ENCODE assay signal across 17 cellular contexts in genomic region chr19:51137812-51138425, GRCh38. TPM values are rescaled to one million over a fixed set of nuclear protein-coding genes. Genes with fewer than 3 reads are reported as not detected.
DNase-seq lines count a peak whose midpoint lies in the region; ATAC-seq and TF ChIP-seq lines count a peak whose summit lies in the region.
"Had no signal": no experiment of that assay in that cellular context is flagged by ENCODE, and none has a peak within 500 bp of the region (broad histone marks: within the 10 kb centered on the region; RNA-seq: fewer than 3 reads in every experiment).

No MANE protein-coding gene starts in this region.

- 73 to 75% (median 75%) methylated on average over 8 of the region's 8 CpGs for WGBS in adipose tissue, 3 donors

- H3K27me3 Mint-ChIP-seq in activated CD8-positive, alpha-beta T cell treated with anti-CD3 and anti-CD28 coated beads for 36 hours, result no peaks in the 10 kb centered on the region
- peaks cover 20% of the 10 kb centered on the region for H3K27me3 Mint-ChIP-seq in activated CD8-positive, alpha-beta T cell treated with anti-CD3 and anti-CD28 coated beads, Interleukin-2, amount 10 ng/mL, durations not matched to agents 7 days and 5 days (ENCODE audit: low read depth)
- H3K27me3 Mint-ChIP-seq in stimulated activated naive CD8-positive, alpha-beta T cell treated with anti-CD3 and anti-CD28 coated beads, Interleukin-15, Interleukin-2, amounts not matched to agents 100 ng/mL and 50 ng/mL, for 24 hours, result no peaks in the 10 kb centered on the region
- peaks cover 9% of the 10 kb centered on the region for H3K27me3 Mint-ChIP-seq in WTC11 (ENCODE audit: low read depth)

- peaks cover 4% of the 10 kb centered on the region for H3K9me3 Mint-ChIP-seq in activated CD8-positive, alpha-beta T cell treated with anti-CD3 and anti-CD28 coated beads for 36 hours
- peaks cover 10% of the 10 kb centered on the region for H3K9me3 Mint-ChIP-seq in activated CD8-positive, alpha-beta T cell treated with anti-CD3 and anti-CD28 coated beads, Interleukin-2, amount 10 ng/mL, durations not matched to agents 7 days and 5 days (ENCODE audit: insufficient read depth)
- peaks cover 6% of the 10 kb centered on the region for H3K9me3 Mint-ChIP-seq in stimulated activated naive CD8-positive, alpha-beta T cell treated with anti-CD3 and anti-CD28 coated beads, Interleukin-15, Interleukin-2, amounts not matched to agents 100 ng/mL and 50 ng/mL, for 24 hours
- H3K9me3 Mint-ChIP-seq in WTC11, result no peaks in the 10 kb centered on the region
- H3K9me3 Mint-ChIP-seq: CD4-positive, CD25-positive, alpha-beta regulatory T cell had no signal

- POLR2A ChIA-PET in activated CD8-positive, alpha-beta T cell treated with anti-CD3 and anti-CD28 coated beads for 36 hours (lab: Charles Lee), result interaction anchor here (0.5 kb wide), 1 partner anchor 136 kb away, joined by 3 read pairs; no protein-coding TSS in a partner anchor
- POLR2A ChIA-PET in activated CD8-positive, alpha-beta T cell treated with anti-CD3 and anti-CD28 coated beads, Interleukin-2, amount 10 ng/mL, durations not matched to agents 7 days and 5 days (lab: Charles Lee), result no interaction called here
- POLR2A ChIA-PET in WTC11 (lab: Charles Lee), result no interaction called here

- no peak overlapping the region for H3K4me3 Mint-ChIP-seq in activated CD8-positive, alpha-beta T cell treated with anti-CD3 and anti-CD28 coated beads for 36 hours
- no peak overlapping the region for H3K4me3 Mint-ChIP-seq in activated CD8-positive, alpha-beta T cell treated with anti-CD3 and anti-CD28 coated beads, Interleukin-2, amount 10 ng/mL, durations not matched to agents 7 days and 5 days
- H3K4me3 Mint-ChIP-seq in stimulated activated naive CD8-positive, alpha-beta T cell treated with anti-CD3 and anti-CD28 coated beads, Interleukin-15, Interleukin-2, amounts not matched to agents 100 ng/mL and 50 ng/mL, for 24 hours, result no peak overlapping the region
- no peak overlapping the region for H3K4me3 Mint-ChIP-seq in WTC11

- DNase-seq in activated CD8-positive, alpha-beta T cell treated with anti-CD3 and anti-CD28 coated beads for 36 hours, result no peak
- DNase-seq in activated CD8-positive, alpha-beta T cell treated with anti-CD3 and anti-CD28 coated beads, Interleukin-2, amount 10 ng/mL, durations not matched to agents 7 days and 5 days, result no peak
- DNase-seq in mesenteric fat pad (ENCODE audit: low spot score), result peak; percentile 60
- DNase-seq in NCI-H1048 (lab: John Stamatoyannopoulos, UW), result no peak
- no peak for DNase-seq in erythroblast (lab: John Stamatoyannopoulos, UW)
- no peak for DNase-seq in WTC11 (ENCODE audit: low spot score)
- DNase-seq: activated CD4-positive, CD25-positive, alpha-beta regulatory T cell treated with anti-CD3 and anti-CD28 coated beads, Interleukin-2, amount 50 U/mL, for 72 hours; CD4-positive, CD25-positive, alpha-beta regulatory T cell; DMS79 treated with DMSO at 0.1 percent for 48 hours; mesenchymal stem cell; MM.1S; NCI-H526; SJCRH30 had no signal

- intact Hi-C loops in activated CD8-positive, alpha-beta T cell treated with anti-CD3 and anti-CD28 coated beads for 36 hours (cut with micrococcal nuclease), result no loop called here

- no peak for ATAC-seq in activated CD8-positive, alpha-beta T cell treated with anti-CD3 and anti-CD28 coated beads for 36 hours
- no peak for ATAC-seq in activated CD8-positive, alpha-beta T cell treated with anti-CD3 and anti-CD28 coated beads, Interleukin-2, amount 10 ng/mL, durations not matched to agents 7 days and 5 days
- ATAC-seq in WTC11, result no peak

- TF ChIP-seq CTCF in activated CD8-positive, alpha-beta T cell treated with anti-CD3 and anti-CD28 coated beads for 36 hours (IDR thresholded peaks at IDR 0.05), result no peak
- no peak for TF ChIP-seq CTCF in WTC11 (IDR thresholded peaks at IDR 0.05)

- peaks cover 24% of the 10 kb centered on the region for H3K4me1 Mint-ChIP-seq in activated CD8-positive, alpha-beta T cell treated with anti-CD3 and anti-CD28 coated beads for 36 hours (ENCODE audit: low read depth)
- peaks cover 29% of the 10 kb centered on the region for H3K4me1 Mint-ChIP-seq in activated CD8-positive, alpha-beta T cell treated with anti-CD3 and anti-CD28 coated beads, Interleukin-2, amount 10 ng/mL, durations not matched to agents 7 days and 5 days (ENCODE audit: low read depth)
- peaks cover 45% of the 10 kb centered on the region for H3K4me1 Mint-ChIP-seq in stimulated activated naive CD8-positive, alpha-beta T cell treated with anti-CD3 and anti-CD28 coated beads, Interleukin-15, Interleukin-2, amounts not matched to agents 100 ng/mL and 50 ng/mL, for 24 hours (ENCODE audit: low read depth)
- peaks cover 25% of the 10 kb centered on the region for H3K4me1 Mint-ChIP-seq in WTC11

- TF ChIP-seq POLR2A in erythroblast (IDR thresholded peaks at IDR 0.05; ENCODE audit: low read length), result no peak

- peaks cover 5% of the 10 kb centered on the region for H3K36me3 Mint-ChIP-seq in activated CD8-positive, alpha-beta T cell treated with anti-CD3 and anti-CD28 coated beads for 36 hours (ENCODE audit: low read depth)
- peaks cover 10% of the 10 kb centered on the region for H3K36me3 Mint-ChIP-seq in activated CD8-positive, alpha-beta T cell treated with anti-CD3 and anti-CD28 coated beads, Interleukin-2, amount 10 ng/mL, durations not matched to agents 7 days and 5 days (ENCODE audit: low read depth)
- peaks cover 5% of the 10 kb centered on the region for H3K36me3 Mint-ChIP-seq in stimulated activated naive CD8-positive, alpha-beta T cell treated with anti-CD3 and anti-CD28 coated beads, Interleukin-15, Interleukin-2, amounts not matched to agents 100 ng/mL and 50 ng/mL, for 24 hours (ENCODE audit: low read depth)
- H3K36me3 Mint-ChIP-seq in WTC11, result no peaks in the 10 kb centered on the region

- CTCF ChIA-PET in activated CD8-positive, alpha-beta T cell treated with anti-CD3 and anti-CD28 coated beads for 36 hours (lab: Charles Lee), result interaction anchor here (2.7 kb wide), 1 partner anchor 24 kb away, joined by 6 read pairs; no protein-coding TSS in a partner anchor
- CTCF ChIA-PET in activated CD8-positive, alpha-beta T cell treated with anti-CD3 and anti-CD28 coated beads, Interleukin-2, amount 10 ng/mL, durations not matched to agents 7 days and 5 days (lab: Charles Lee), result no interaction called here
- CTCF ChIA-PET in WTC11 (lab: Charles Lee), result interaction anchor here (0.6 to 1.1 kb wide), 4 partner anchors 20 to 523 kb away, joined by 3 to 4 read pairs (median 4); no protein-coding TSS in a partner anchor

- peak overlapping the region; percentile 50 for H3K27ac Mint-ChIP-seq in activated CD8-positive, alpha-beta T cell treated with anti-CD3 and anti-CD28 coated beads for 36 hours
- no peak overlapping the region for H3K27ac Mint-ChIP-seq in activated CD8-positive, alpha-beta T cell treated with anti-CD3 and anti-CD28 coated beads, Interleukin-2, amount 10 ng/mL, durations not matched to agents 7 days and 5 days
- peak overlapping the region; percentile 78 for H3K27ac Mint-ChIP-seq in stimulated activated naive CD8-positive, alpha-beta T cell treated with anti-CD3 and anti-CD28 coated beads, Interleukin-15, Interleukin-2, amounts not matched to agents 100 ng/mL and 50 ng/mL, for 24 hours
- H3K27ac Mint-ChIP-seq in WTC11, result no peak overlapping the region

- H3K27ac ChIP-seq in adipose tissue (ENCODE audit: low read depth, low read length), result peak overlapping the region; percentile 58
- H3K27ac ChIP-seq: SJCRH30 had no signal

RNA-seq across cellular contexts. Expression of gene SIGLEC7, which starts 4.2 kb away (rescaled TPM):
- not detected for total RNA-seq in activated CD8-positive, alpha-beta T cell treated with anti-CD3 and anti-CD28 coated beads for 36 hours
- not detected for total RNA-seq in activated CD8-positive, alpha-beta T cell treated with anti-CD3 and anti-CD28 coated beads, Interleukin-2, amount 10 ng/mL, durations not matched to agents 7 days and 5 days
- polyA plus RNA-seq in adipose tissue, result 1 to 10 TPM in 2 of 3 donors, under 1 TPM in 1; 0.59 to 5.1 (median 2.3) TPM
- total RNA-seq in mesenteric fat pad, result 8.1 TPM
- total RNA-seq in WTC11 (2021), result not detected in 3 replicates
- total RNA-seq: CD4-positive, CD25-positive, alpha-beta regulatory T cell; epithelial cell of proximal tubule; SJCRH30 had no signal
- polyA plus RNA-seq: CD4-positive, CD25-positive, alpha-beta regulatory T cell had no signal

RNA-seq across cellular contexts. Expression of gene SIGLEC9, which starts 13.2 kb away (rescaled TPM):
- total RNA-seq in activated CD8-positive, alpha-beta T cell treated with anti-CD3 and anti-CD28 coated beads for 36 hours, result under 1 TPM; 0.40 to 0.65 TPM
- under 1 TPM; 0.58 to 0.60 TPM for total RNA-seq in activated CD8-positive, alpha-beta T cell treated with anti-CD3 and anti-CD28 coated beads, Interleukin-2, amount 10 ng/mL, durations not matched to agents 7 days and 5 days
- polyA plus RNA-seq in adipose tissue, result 1 to 10 TPM in 2 of 3 donors, under 1 TPM in 1; 0.78 to 7.1 (median 4.3) TPM
- total RNA-seq in mesenteric fat pad (19.0 TPM), WTC11 (2021) (not detected in 3 replicates)
- total RNA-seq: epithelial cell of proximal tubule, SJCRH30 had no signal

RNA-seq across cellular contexts. Expression of gene CTU1, which starts 29.7 kb away (rescaled TPM):
- total RNA-seq in activated CD8-positive, alpha-beta T cell treated with anti-CD3 and anti-CD28 coated beads for 36 hours, result 10 to 100 TPM; 10.6 to 11.1 TPM
- 1 to 10 TPM; 8.7 to 10.0 TPM for total RNA-seq in activated CD8-positive, alpha-beta T cell treated with anti-CD3 and anti-CD28 coated beads, Interleukin-2, amount 10 ng/mL, durations not matched to agents 7 days and 5 days
- 1 to 10 TPM; 1.2 to 4.9 (median 3.2) TPM for polyA plus RNA-seq in adipose tissue
- total RNA-seq in mesenteric fat pad, result 10.0 TPM
- 8.6 to 10.3 TPM (median 8.9 TPM) in 3 replicates for total RNA-seq in WTC11 (2021)

RNA-seq across cellular contexts. Expression of gene KLK14, which starts 55.2 kb away (rescaled TPM):
- under 1 TPM; 0.32 to 0.43 TPM for total RNA-seq in activated CD8-positive, alpha-beta T cell treated with anti-CD3 and anti-CD28 coated beads for 36 hours
- total RNA-seq in activated CD8-positive, alpha-beta T cell treated with anti-CD3 and anti-CD28 coated beads, Interleukin-2, amount 10 ng/mL, durations not matched to agents 7 days and 5 days, result under 1 TPM in 1 of 2 experiments, not detected in 1; 0.57 TPM
- under 1 TPM in 2 of 3 donors, not detected in 1; 0.07 to 0.20 TPM for polyA plus RNA-seq in adipose tissue
- total RNA-seq in mesenteric fat pad, result not detected
- total RNA-seq in WTC11 (2021), result 1.1 to 1.6 TPM (median 1.4 TPM) in 3 replicates
- total RNA-seq: SJCRH30, ureter had no signal
- polyA plus RNA-seq: CD4-positive, CD25-positive, alpha-beta regulatory T cell had no signal

Comparison
In these comparisons a context has a peak if more than half of its experiments do, and no peak if none do; other contexts are left out.
1. H3K27ac Mint-ChIP-seq: peak in activated CD8-positive, alpha-beta T cell treated with anti-CD3 and anti-CD28 coated beads for 36 hours (single experiment) and stimulated activated naive CD8-positive, alpha-beta T cell treated with anti-CD3 and anti-CD28 coated beads, Interleukin-15, Interleukin-2, amounts not matched to agents 100 ng/mL and 50 ng/mL, for 24 hours (single experiment); none in activated CD8-positive, alpha-beta T cell treated with anti-CD3 and anti-CD28 coated beads, Interleukin-2, amount 10 ng/mL, durations not matched to agents 7 days and 5 days (single experiment) and WTC11 (single experiment).
2. RNA of gene SIGLEC9, which starts 13.2 kb away (total RNA-seq): 19.0 TPM in mesenteric fat pad (single experiment); 0.40 to 0.65 TPM in activated CD8-positive, alpha-beta T cell treated with anti-CD3 and anti-CD28 coated beads for 36 hours, 0.58 to 0.60 TPM in activated CD8-positive, alpha-beta T cell treated with anti-CD3 and anti-CD28 coated beads, Interleukin-2, amount 10 ng/mL, durations not matched to agents 7 days and 5 days and not detected in WTC11; every median in the first group is over 10 times any median in the second.